In genomic region chr4:184282895-184283654, GRCh38 we compare ENCODE assay signal across 7 cellular contexts.
DNase-seq lines count a peak whose midpoint lies in the region; ATAC-seq, FAIRE-seq and TF ChIP-seq lines count a peak whose summit lies in the region.

No MANE protein-coding gene starts in this region.

- no peak for FAIRE-seq in HepG2 (lab: Jason Lieb, UNC)

- H3K9me3 ChIP-seq in HepG2 (ENCODE audit: low read length) (no peaks in the 10 kb centered on the region), testis (no peaks in the 10 kb centered on the region)

- TF ChIP-seq EP300 in HepG2 (IDR thresholded peaks at IDR 0.05; ENCODE audit: low read depth in 2 of 2, low read length in 2 of 2) (no peak), HepG2 (CRISPR knock-in tag; IDR thresholded peaks at IDR 0.05; ENCODE audit: borderline replicate concordance) (no peak)

- H3K27ac ChIP-seq in HepG2 (ENCODE audit: extremely low read length, insufficient read depth, low read length) (no peak overlapping the region), testis (no peak overlapping the region)

- DNase-seq in NCI-H345 (lab: John Stamatoyannopoulos, UW) (peak; percentile 50), HepG2 (ENCODE audit: low spot score) (no peak), NCI-H1105 treated with DMSO at 0.1 percent for 48 hours (lab: John Stamatoyannopoulos, UW) (no peak), HCEC 1CT (no peak), testis (no peak)

- intact Hi-C loops in HepG2 (cut with micrococcal nuclease; ENCODE audit: unreplicated experiment) (no loop called here), testis (cut with DNase I; ENCODE audit: low total_unique reads) (no loop called here)

- no peaks in the 10 kb centered on the region for H3K36me3 ChIP-seq in HepG2 (replicated peaks in 1 of 2; ENCODE audit: control insufficient read depth in 1 of 2, insufficient read depth in 2 of 2, low read length in 2 of 2)
- no peaks in the 10 kb centered on the region for H3K36me3 ChIP-seq in testis (ENCODE audit: low read depth, missing control alignments)

- no peaks in the 10 kb centered on the region for H3K27me3 ChIP-seq in HepG2 (ENCODE audit: control insufficient read depth in 1 of 2, insufficient read depth in 2 of 2, low read length in 2 of 2)
- no peaks in the 10 kb centered on the region for H3K27me3 ChIP-seq in testis

- TF ChIP-seq CTCF in HepG2 (CRISPR knock-in tag; IDR thresholded peaks at IDR 0.05) = no peak
- TF ChIP-seq CTCF in testis (IDR thresholded peaks at IDR 0.05) = no peak

- TF ChIP-seq POLR2A in HepG2 (IDR thresholded peaks at IDR 0.05; ENCODE audit: insufficient read depth in 1 of 2, low read depth in 2 of 2, low read length in 2 of 2) = no peak
- TF ChIP-seq POLR2A in testis (IDR thresholded peaks at IDR 0.05) = no peak

- in situ Hi-C loops in HepG2 (cut with HindIII; ENCODE audit: extremely low pct_ligation_motif_present, low pct_unique_long_range_greater_than_20kb) = no loop called here

- POLR2A ChIA-PET in HepG2 (lab: Yijun Ruan, JAX) = no interaction called here

- peaks cover 69% of the 10 kb centered on the region for H3K4me1 ChIP-seq in HepG2 (ENCODE audit: insufficient read depth, low read length)
- H3K4me1 ChIP-seq in testis = peaks cover 10% of the 10 kb centered on the region

- no peak overlapping the region for H2AFZ ChIP-seq in HepG2 (ENCODE audit: low read length)

- TF ChIP-seq RAD21 in HepG2 (CRISPR knock-in tag; IDR thresholded peaks at IDR 0.05) = no peak

- H3K4me2 ChIP-seq in HepG2 (ENCODE audit: low read depth, low read length) = peak overlapping the region; percentile 65

- H3K9ac ChIP-seq in HepG2 (ENCODE audit: insufficient read depth, low read depth, low read length) = no peak overlapping the region

- no peaks in the 10 kb centered on the region for H3K79me2 ChIP-seq in HepG2 (ENCODE audit: insufficient read depth, low read length)

- no peaks in the 10 kb centered on the region for H4K20me1 ChIP-seq in HepG2 (ENCODE audit: insufficient read depth, low read length)

- peak; percentile 59 for ATAC-seq in GM18867 (IDR thresholded peaks at IDR 0.05; ENCODE audit: unreplicated experiment)
- ATAC-seq in HG02588 (IDR thresholded peaks at IDR 0.05; ENCODE audit: unreplicated experiment) = peak; percentile 50
- ATAC-seq in HepG2 = peak; percentile 14; the same call in 2 of the 3 replicates

- 27% methylated on average over 9 of the region's 9 CpGs for WGBS in HepG2 (ENCODE audit: low lambda C conversion rate)
- 94 to 99% methylated on average over 9 of the region's 9 CpGs for WGBS in testis, 2 donors

- CTCF ChIA-PET in HepG2 (lab: Yijun Ruan, JAX; ENCODE audit: low intra/inter-chr PET ratio, low total read pairs) = no interaction called here

- BruUV-seq in HepG2 (replicated peaks; lab: Mats Ljungman, UMichigan) = no TSS peak

- H3K4me3 ChIP-seq in HepG2 (replicated peaks in 1 of 3; ENCODE audit: insufficient read depth in 1 of 3, low read depth in 2 of 3, low read length in 3 of 3) (peak overlapping the region in 1 of 3 experiments; percentile 20; a peak in 2 of 6 replicates), testis (no peak overlapping the region)

TF ChIP-seq in HepG2, 621 proteins besides CTCF, POLR2A, EP300 and RAD21:
- TF ChIP-seq ZNF570 (CRISPR knock-in tag; IDR thresholded peaks at IDR 0.05; ENCODE audit: borderline replicate concordance) (no peak), PCBP1 (IDR thresholded peaks at IDR 0.05; ENCODE audit: borderline replicate concordance, low read depth, low read length) (no peak), KLF13 (CRISPR knock-in tag; IDR thresholded peaks at IDR 0.05) (no peak), ZNF10 (CRISPR knock-in tag; IDR thresholded peaks at IDR 0.05; ENCODE audit: borderline replicate concordance, low read depth) (no peak), FOXP1 (IDR thresholded peaks at IDR 0.05) (no peak), FOXP1 (CRISPR knock-in tag; IDR thresholded peaks at IDR 0.05) (peak; percentile 5; the same call in 1 of the 2 replicates), ZFY (CRISPR knock-in tag; IDR thresholded peaks at IDR 0.05) (0 out of 2 replicates have a peak, but pooled peaks have one; percentile 0), ZNF441 (CRISPR knock-in tag; IDR thresholded peaks at IDR 0.05; ENCODE audit: borderline replicate concordance) (peak; percentile 75; the same call in 1 of the 2 replicates), ZNF615 (CRISPR knock-in tag; IDR thresholded peaks at IDR 0.05; ENCODE audit: borderline replicate concordance) (no peak), ZBTB3 (CRISPR knock-in tag; IDR thresholded peaks at IDR 0.05; ENCODE audit: borderline replicate concordance, low read depth) (no peak), CENPX (CRISPR knock-in tag; IDR thresholded peaks at IDR 0.05) (no peak), TCF7L2 (IDR thresholded peaks at IDR 0.05; ENCODE audit: low read depth, low read length) (no peak)
